ENCODE assay signal across 8 cellular contexts in the genomic region with DNA sequence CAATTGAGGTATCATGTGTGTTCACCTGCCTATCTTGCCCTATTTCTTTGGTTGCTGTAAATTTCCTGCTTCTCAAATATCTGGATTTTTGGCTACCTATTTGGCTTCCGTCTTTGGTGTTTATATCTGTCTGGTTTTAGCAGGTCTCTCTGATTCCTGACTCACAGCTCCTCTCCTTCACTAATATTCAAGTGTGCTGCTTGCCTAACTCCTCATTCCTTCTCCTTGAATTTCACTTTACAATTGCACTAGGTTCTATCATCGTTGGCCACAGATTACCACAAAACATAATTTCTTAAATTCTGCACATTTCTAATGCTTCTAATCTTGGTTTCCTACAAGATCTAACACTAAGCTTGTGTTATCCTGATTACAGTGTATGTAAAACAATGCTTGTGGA. TPM values are rescaled to one million over a fixed set of nuclear protein-coding genes. Genes with fewer than 3 reads are reported as not detected.
"Had no signal": no experiment of that assay in that cellular context is flagged by ENCODE, and none has a peak within 500 bp of the region (broad histone marks: within the 10 kb centered on the region; RNA-seq: fewer than 3 reads in every experiment).

No MANE protein-coding gene starts in this region.

RNA-seq across cellular contexts. Expression of a gene that starts 5.9 kb away (rescaled TPM):
- total RNA-seq: SK-MEL-5 had no signal

RNA-seq across cellular contexts. Expression of a gene that starts 20.7 kb away (rescaled TPM):
- total RNA-seq: activated B cell treated with CpG ODN at 0.5 μM for 24 hours; activated CD4-positive, alpha-beta T cell treated with anti-CD3 and anti-CD28 coated beads, Interleukin-2, amount 10 ng/mL, durations not matched to agents 24 days and 14 days; activated T-cell treated with anti-CD3 and anti-CD28 coated beads, Interleukin-2, amount 50 U/mL, for 4 hours; ascending aorta; SK-MEL-5 had no signal

RNA-seq across cellular contexts. Expression of a gene that starts 36.6 kb away (rescaled TPM):
- total RNA-seq: activated B cell treated with CpG ODN at 0.5 μM for 24 hours; activated CD4-positive, alpha-beta T cell treated with anti-CD3 and anti-CD28 coated beads, Interleukin-2, amount 10 ng/mL, durations not matched to agents 24 days and 14 days; activated naive CD8-positive, alpha-beta T cell treated with anti-CD3 and anti-CD28 coated beads for 36 hours; activated T-cell treated with anti-CD3 and anti-CD28 coated beads, Interleukin-2, amount 50 U/mL, for 4 hours; ascending aorta; MCF 10A; PC-9; SK-MEL-5 had no signal

RNA-seq across cellular contexts. Expression of a gene that starts 51.5 kb away (rescaled TPM):
- total RNA-seq: activated B cell treated with CpG ODN at 0.5 μM for 24 hours; activated CD4-positive, alpha-beta T cell treated with anti-CD3 and anti-CD28 coated beads, Interleukin-2, amount 10 ng/mL, durations not matched to agents 24 days and 14 days; MCF 10A; PC-9; SK-MEL-5 had no signal
